Comparison of ENCODE assay signal across 18 cellular contexts in genomic region chr3:192929755-192930491, GRCh38. TPM values are rescaled to one million over a fixed set of nuclear protein-coding genes. Genes with fewer than 3 reads are reported as not detected.
DNase-seq lines count a peak whose midpoint lies in the region; ATAC-seq, FAIRE-seq and TF ChIP-seq lines count a peak whose summit lies in the region.
"Had no signal": no experiment of that assay in that cellular context is flagged by ENCODE, and none has a peak within 500 bp of the region (broad histone marks: within the 10 kb centered on the region; RNA-seq: fewer than 3 reads in every experiment).

No MANE protein-coding gene starts in this region.

- TF ChIP-seq CTCF in right lobe of liver (IDR thresholded peaks at IDR 0.05) (no peak), HepG2 (CRISPR knock-in tag; IDR thresholded peaks at IDR 0.05) (no peak), RWPE2 (IDR thresholded peaks at IDR 0.05; ENCODE audit: poor library complexity, severe bottlenecking) (no peak), keratinocyte (optimal IDR thresholded peaks at IDR 0.05 in 1 of 3, IDR thresholded peaks at IDR 0.05 in 1 of 3, conservative IDR thresholded peaks at IDR 0.05 in 1 of 3; ENCODE audit: extremely low read depth in 1 of 3, insufficient read depth in 2 of 3, low read length in 3 of 3) (no peak), GM10266 (IDR thresholded peaks at IDR 0.05; ENCODE audit: control insufficient read depth, insufficient read depth, low read depth, missing control alignments) (no peak)

- no peak for TF ChIP-seq RAD21 in HepG2 (CRISPR knock-in tag; IDR thresholded peaks at IDR 0.05)

- H3K4me2 ChIP-seq in HepG2 (ENCODE audit: low read depth, low read length) (no peak overlapping the region), keratinocyte (ENCODE audit: control insufficient read depth, extremely low read depth, insufficient read depth, low read depth, low read length) (no peak overlapping the region)

- WGBS in right lobe of liver (ENCODE audit: insufficient coverage, low coverage, low lambda C conversion rate, missing lambda C conversion rate): 49% methylated on average over 9 of the region's 9 CpGs
- 42% methylated on average over 9 of the region's 9 CpGs for WGBS in HepG2 (ENCODE audit: low lambda C conversion rate)

- POLR2A ChIA-PET in HepG2 (lab: Yijun Ruan, JAX): no interaction called here
- POLR2A ChIA-PET in activated CD4-positive, alpha-beta memory T cell treated with anti-CD3 and anti-CD28 coated beads, Interleukin-2, amount 10 ng/mL, durations not matched to agents 7 days and 5 days (lab: Charles Lee): no interaction called here

- BruUV-seq in HepG2 (replicated peaks; lab: Mats Ljungman, UMichigan): no TSS peak

- H3K27ac ChIP-seq in right lobe of liver: no peak overlapping the region
- H3K27ac ChIP-seq in HepG2 (ENCODE audit: extremely low read length, insufficient read depth, low read length): no peak overlapping the region
- H3K27ac ChIP-seq in RWPE2 (ENCODE audit: poor library complexity, severe bottlenecking): peak overlapping the region; percentile 38
- peak overlapping the region; percentile 33 for H3K27ac ChIP-seq in keratinocyte (ENCODE audit: control insufficient read depth, insufficient read depth, low read length)
- H3K27ac ChIP-seq: body of pancreas, GM23248 had no signal

- peaks cover 0 to 7% (median 0%) of the 10 kb centered on the region in 4 donors for H3K4me1 ChIP-seq in right lobe of liver
- H3K4me1 ChIP-seq in HepG2 (ENCODE audit: insufficient read depth, low read length): no peaks in the 10 kb centered on the region
- peaks cover 6% of the 10 kb centered on the region for H3K4me1 ChIP-seq in RWPE2 (ENCODE audit: insufficient read depth, poor library complexity, severe bottlenecking)
- H3K4me1 ChIP-seq in keratinocyte (ENCODE audit: control insufficient read depth, extremely low read depth, insufficient read depth, low read length): peaks cover 28% of the 10 kb centered on the region

- H3K36me3 Mint-ChIP-seq in activated CD4-positive, alpha-beta memory T cell treated with anti-CD3 and anti-CD28 coated beads, Interleukin-2, amount 10 ng/mL, durations not matched to agents 7 days and 5 days (ENCODE audit: low read depth): no peaks in the 10 kb centered on the region
- H3K36me3 Mint-ChIP-seq: natural killer cell treated with Interleukin-12 subunit alpha and Interleukin-12 subunit beta and Interleukin-15 and Interleukin-18, amount 100 ng/mL, for 72 hours had no signal

- dilution Hi-C loops in keratinocyte (cut with MboI; ENCODE audit: extremely low pct_ligation_motif_present, low sequenced_read_pairs): no loop called here

- H2AFZ ChIP-seq in HepG2 (ENCODE audit: low read length) (no peak overlapping the region), keratinocyte (ENCODE audit: control insufficient read depth, low read length) (no peak overlapping the region)

- H3K4me1 Mint-ChIP-seq in activated CD4-positive, alpha-beta memory T cell treated with anti-CD3 and anti-CD28 coated beads, Interleukin-2, amount 10 ng/mL, durations not matched to agents 7 days and 5 days: peaks cover 3% of the 10 kb centered on the region

- DNase-seq in right lobe of liver (no peak), HepG2 (ENCODE audit: low spot score) (no peak), RWPE2 (ENCODE audit: low spot score) (no peak), keratinocyte (ENCODE audit: low read depth, low spot score) (no peak), C1 segment of cervical spinal cord (lab: John Stamatoyannopoulos, UW) (no peak), GM10266 (ENCODE audit: extremely low spot score) (no peak)
- no peak for DNase-seq in activated CD4-positive, alpha-beta memory T cell treated with anti-CD3 and anti-CD28 coated beads, Interleukin-2, amount 10 ng/mL, durations not matched to agents 7 days and 5 days
- DNase-seq: activated CD4-positive, alpha-beta T cell treated with anti-CD3 and anti-CD28 coated beads for 1 hour; activated CD8-positive, alpha-beta memory T cell treated with anti-CD3 and anti-CD28 coated beads, Interleukin-2, amount 50 U/mL, for 48 hours; activated naive CD4-positive, alpha-beta T cell; body of pancreas; hippocampal formation; left colon; NCI-H510A treated with DMSO at 0.1 percent for 48 hours; T-helper 2 cell had no signal

- TF ChIP-seq POLR2A in right lobe of liver (IDR thresholded peaks at IDR 0.05) (no peak), HepG2 (IDR thresholded peaks at IDR 0.05; ENCODE audit: insufficient read depth in 1 of 2, low read depth in 2 of 2, low read length in 2 of 2) (no peak)

- no peaks in the 10 kb centered on the region for H3K27me3 Mint-ChIP-seq in activated CD4-positive, alpha-beta memory T cell treated with anti-CD3 and anti-CD28 coated beads, Interleukin-2, amount 10 ng/mL, durations not matched to agents 7 days and 5 days
- H3K27me3 Mint-ChIP-seq: natural killer cell treated with Interleukin-12 subunit alpha and Interleukin-12 subunit beta and Interleukin-15 and Interleukin-18, amount 100 ng/mL, for 72 hours had no signal

- intact Hi-C loops in right lobe of liver (cut with DNase I): no loop called here
- intact Hi-C loops in HepG2 (cut with micrococcal nuclease; ENCODE audit: unreplicated experiment): no loop called here

- H3K27me3 ChIP-seq in right lobe of liver (peaks cover 0 to 11% of the 10 kb centered on the region in 2 donors), HepG2 (ENCODE audit: control insufficient read depth in 1 of 2, insufficient read depth in 2 of 2, low read length in 2 of 2) (no peaks in the 10 kb centered on the region), RWPE2 (ENCODE audit: insufficient read depth, poor library complexity, severe bottlenecking) (no peaks in the 10 kb centered on the region), keratinocyte (ENCODE audit: control insufficient read depth, extremely low read depth, insufficient read depth, low read length) (no peaks in the 10 kb centered on the region)
- H3K27me3 ChIP-seq: body of pancreas had no signal

- in situ Hi-C loops in HepG2 (cut with HindIII; ENCODE audit: extremely low pct_ligation_motif_present, low pct_unique_long_range_greater_than_20kb): no loop called here

- ATAC-seq in right lobe of liver (peak in 3 of 4 donors; percentile 29 to 46 (median 38)), HepG2 (no peak), RWPE2 (ENCODE audit: low read depth) (peak; percentile 61), HG03460 (IDR thresholded peaks at IDR 0.05; ENCODE audit: unreplicated experiment) (no peak)
- ATAC-seq: body of pancreas; left colon; natural killer cell treated with Interleukin-12 subunit alpha and Interleukin-12 subunit beta and Interleukin-15 and Interleukin-18, amount 100 ng/mL, for 72 hours had no signal

- H3K36me3 ChIP-seq in right lobe of liver (no peaks in the 10 kb centered on the region), HepG2 (replicated peaks in 1 of 2; ENCODE audit: control insufficient read depth in 1 of 2, insufficient read depth in 2 of 2, low read length in 2 of 2) (no peaks in the 10 kb centered on the region), RWPE2 (ENCODE audit: low read depth) (no peaks in the 10 kb centered on the region), keratinocyte (ENCODE audit: control insufficient read depth in 2 of 2, extremely low read depth in 1 of 2, insufficient read depth in 2 of 2, low read length in 2 of 2) (no peaks in the 10 kb centered on the region)

- no peak overlapping the region for H3K27ac Mint-ChIP-seq in activated CD4-positive, alpha-beta memory T cell treated with anti-CD3 and anti-CD28 coated beads, Interleukin-2, amount 10 ng/mL, durations not matched to agents 7 days and 5 days
- H3K27ac Mint-ChIP-seq: natural killer cell treated with Interleukin-12 subunit alpha and Interleukin-12 subunit beta and Interleukin-15 and Interleukin-18, amount 100 ng/mL, for 72 hours had no signal

- no peaks in the 10 kb centered on the region for H3K79me2 ChIP-seq in HepG2 (ENCODE audit: insufficient read depth, low read length)
- no peaks in the 10 kb centered on the region for H3K79me2 ChIP-seq in keratinocyte (ENCODE audit: control insufficient read depth, insufficient read depth, low read length)

- H3K9me3 Mint-ChIP-seq in activated CD4-positive, alpha-beta memory T cell treated with anti-CD3 and anti-CD28 coated beads, Interleukin-2, amount 10 ng/mL, durations not matched to agents 7 days and 5 days: no peaks in the 10 kb centered on the region
- H3K9me3 Mint-ChIP-seq: natural killer cell treated with Interleukin-12 subunit alpha and Interleukin-12 subunit beta and Interleukin-15 and Interleukin-18, amount 100 ng/mL, for 72 hours had no signal

- no peak overlapping the region for H3K4me3 Mint-ChIP-seq in activated CD4-positive, alpha-beta memory T cell treated with anti-CD3 and anti-CD28 coated beads, Interleukin-2, amount 10 ng/mL, durations not matched to agents 7 days and 5 days
- H3K4me3 Mint-ChIP-seq: natural killer cell treated with Interleukin-12 subunit alpha and Interleukin-12 subunit beta and Interleukin-15 and Interleukin-18, amount 100 ng/mL, for 72 hours had no signal

- H3K9me3 ChIP-seq in right lobe of liver (no peaks in the 10 kb centered on the region), HepG2 (ENCODE audit: low read length) (no peaks in the 10 kb centered on the region), RWPE2 (ENCODE audit: severe bottlenecking) (no peaks in the 10 kb centered on the region), keratinocyte (ENCODE audit: control insufficient read depth, low read depth, low read length) (no peaks in the 10 kb centered on the region)
- H3K9me3 ChIP-seq: body of pancreas had no signal

- H4K20me1 ChIP-seq in HepG2 (ENCODE audit: insufficient read depth, low read length) (no peaks in the 10 kb centered on the region), keratinocyte (ENCODE audit: control insufficient read depth, extremely low read depth, insufficient read depth, low read length) (no peaks in the 10 kb centered on the region)

- H3K9ac ChIP-seq in HepG2 (ENCODE audit: insufficient read depth, low read depth, low read length): no peak overlapping the region
- no peak overlapping the region for H3K9ac ChIP-seq in keratinocyte (ENCODE audit: control insufficient read depth, extremely low read depth, insufficient read depth, low read length)
- H3K9ac ChIP-seq: GM23248 had no signal

- CTCF ChIA-PET in HepG2 (lab: Yijun Ruan, JAX; ENCODE audit: low intra/inter-chr PET ratio, low total read pairs): no interaction called here
- CTCF ChIA-PET in activated CD4-positive, alpha-beta memory T cell treated with anti-CD3 and anti-CD28 coated beads, Interleukin-2, amount 10 ng/mL, durations not matched to agents 7 days and 5 days (lab: Charles Lee): no interaction called here

- no peak for FAIRE-seq in HepG2 (lab: Jason Lieb, UNC)
- no peak for FAIRE-seq in keratinocyte (lab: Jason Lieb, UNC)

- H3K4me3 ChIP-seq in right lobe of liver: no peak overlapping the region
- no peak overlapping the region for H3K4me3 ChIP-seq in HepG2 (replicated peaks in 1 of 3; ENCODE audit: insufficient read depth in 1 of 3, low read depth in 2 of 3, low read length in 3 of 3)
- H3K4me3 ChIP-seq in RWPE2 (ENCODE audit: severe bottlenecking): no peak overlapping the region
- no peak overlapping the region for H3K4me3 ChIP-seq in keratinocyte (ENCODE audit: control insufficient read depth in 2 of 3, extremely low read depth in 1 of 3, insufficient read depth in 2 of 3, low read depth in 1 of 3, low read length in 3 of 3)
- H3K4me3 ChIP-seq: body of pancreas, GM23248 had no signal

- no peaks in the 10 kb centered on the region for H3K9me1 ChIP-seq in keratinocyte (ENCODE audit: control insufficient read depth, extremely low read depth, insufficient read depth, low read length)

- no peak for TF ChIP-seq EP300 in HepG2 (IDR thresholded peaks at IDR 0.05; ENCODE audit: low read depth in 2 of 2, low read length in 2 of 2)
- no peak for TF ChIP-seq EP300 in HepG2 (CRISPR knock-in tag; IDR thresholded peaks at IDR 0.05; ENCODE audit: borderline replicate concordance)

RNA-seq across cellular contexts. Expression of gene MB21D2, which starts 12.3 kb away (rescaled TPM):
- total RNA-seq in right lobe of liver: under 1 TPM in 5 of 6 experiments, not detected in 1; 0.15 to 0.86 (median 0.31) TPM
- total RNA-seq in HepG2 (2016; rRNA removed; fragmentation: Illumina TruSeq; extraction: Trizol): 1.6 and 2.8 TPM in 2 replicates
- total RNA-seq in HepG2 (2016; cell fraction: cytosol; rRNA removed; fragmentation: Illumina TruSeq; extraction: Trizol; ENCODE audit: low read depth): 0.26 and 0.40 TPM in 2 replicates
- total RNA-seq in HepG2 (2016; cell fraction: insoluble cytoplasmic fraction; rRNA removed; fragmentation: Illumina TruSeq; extraction: Trizol): 2.0 and 2.4 TPM in 2 replicates
- total RNA-seq in HepG2 (2016; cell fraction: membrane; rRNA removed; fragmentation: Illumina TruSeq; extraction: Trizol): 0.93 and 1.1 TPM in 2 replicates
- total RNA-seq in HepG2 (2016; cell fraction: nucleus; rRNA removed; fragmentation: Illumina TruSeq; extraction: Trizol): 1.3 and 1.9 TPM in 2 replicates
- 0.85 and 0.90 TPM in 2 replicates for polyA plus RNA-seq in HepG2 (2011; rRNA removed)
- polyA plus RNA-seq in HepG2 (2011; cell fraction: cytosol; rRNA removed): 0.62 and 0.71 TPM in 2 replicates
- 0.37 and 0.73 TPM in 2 replicates for polyA plus RNA-seq in HepG2 (2011; cell fraction: nucleus; rRNA removed)
- 0.79 and 0.98 TPM in 2 replicates for polyA plus RNA-seq in HepG2 (2012)
- polyA plus RNA-seq in HepG2 (2016; cell fraction: cytosol; fragmentation: Illumina TruSeq; extraction: Trizol; ENCODE audit: low read depth): 0.07 and 0.15 TPM in 2 replicates
- 1.9 TPM in 2 replicates for polyA plus RNA-seq in HepG2 (2016; cell fraction: insoluble cytoplasmic fraction; fragmentation: Illumina TruSeq; extraction: Trizol; ENCODE audit: low read depth)
- 0.37 and 0.52 TPM in 2 replicates for polyA plus RNA-seq in HepG2 (2016; cell fraction: membrane; fragmentation: Illumina TruSeq; extraction: Trizol; ENCODE audit: low read depth)
- polyA plus RNA-seq in HepG2 (2016; cell fraction: nucleus; fragmentation: Illumina TruSeq; extraction: Trizol; ENCODE audit: insufficient read depth, low read depth): 1.1 and 1.4 TPM in 2 replicates
- polyA minus RNA-seq in HepG2 (2011; rRNA and poly(A)+ RNA removed; ENCODE audit: low replicate concordance): 2.4 and 4.8 TPM in 2 replicates
- polyA minus RNA-seq in HepG2 (2011; cell fraction: cytosol; rRNA and poly(A)+ RNA removed): 0.97 and 1.3 TPM in 2 replicates
- polyA minus RNA-seq in HepG2 (2011; cell fraction: nucleus; rRNA and poly(A)+ RNA removed): 2.4 and 3.6 TPM in 2 replicates
- 5.5 to 9.0 TPM (median 8.8 TPM) in 3 replicates for polyA plus RNA-seq in keratinocyte
- polyA plus RNA-seq in keratinocyte (2011; ENCODE audit: low read depth): 0.84 TPM
- 4.5 and 5.8 TPM in 2 replicates for polyA plus RNA-seq in keratinocyte (2011; cell fraction: cytosol; rRNA removed)
- 7.0 and 7.2 TPM in 2 replicates for polyA plus RNA-seq in keratinocyte (2011; cell fraction: nucleus; rRNA removed)
- 3.7 and 7.1 TPM in 2 replicates for polyA plus RNA-seq in keratinocyte (2012; ENCODE audit: low replicate concordance)
- polyA minus RNA-seq in keratinocyte: 10.9 to 13.4 TPM (median 12.3 TPM) in 3 replicates
- 7.5 TPM for polyA minus RNA-seq in keratinocyte (2011; cell fraction: cytosol; rRNA and poly(A)+ RNA removed)
- polyA minus RNA-seq in keratinocyte (2011; cell fraction: nucleus; rRNA and poly(A)+ RNA removed): 6.9 and 11.7 TPM in 2 replicates
- total RNA-seq in activated CD4-positive, alpha-beta memory T cell treated with anti-CD3 and anti-CD28 coated beads, Interleukin-2, amount 10 ng/mL, durations not matched to agents 7 days and 5 days: 10 to 100 TPM; 19.8 to 21.0 TPM

Comparison
In these comparisons a context has a peak if more than half of its experiments do, and no peak if none do; other contexts are left out.
1. ATAC-seq: peak in right lobe of liver (3 of 4) and RWPE2 (single experiment); none in HepG2 (single experiment) and HG03460 (single experiment).
2. H3K27ac ChIP-seq: peak in RWPE2 (single experiment) and keratinocyte (single experiment); none in right lobe of liver (0 of 3) and HepG2 (single experiment).